ENCODE assay signal across 14 cellular contexts in genomic region chr1:7899741-7900140, GRCh38. TPM values are rescaled to one million over a fixed set of nuclear protein-coding genes. Genes with fewer than 3 reads are reported as not detected.
DNase-seq lines count a peak whose midpoint lies in the region; ATAC-seq and TF ChIP-seq lines count a peak whose summit lies in the region.
"Had no signal": no experiment of that assay in that cellular context is flagged by ENCODE, and none has a peak within 500 bp of the region (broad histone marks: within the 10 kb centered on the region; RNA-seq: fewer than 3 reads in every experiment).

No MANE protein-coding gene starts in this region.

- no peak overlapping the region for H3K4me3 Mint-ChIP-seq in T-helper 2 cell treated with Interferon-gamma antibody and Interleukin-4, amounts not matched to agents 5 μg/mL and 100 μg/mL, for 36 hours
- H3K4me3 Mint-ChIP-seq: neural crest cell had no signal

- in situ Hi-C loops in IMR-90 (cut with MboI; ENCODE audit: low sequenced_read_pairs): loop anchor here (5.0 kb wide), 1 partner anchor 227 kb away; no protein-coding TSS in a partner anchor

- no peak for ATAC-seq in IMR-90 (ENCODE audit: low read depth)

- 0 out of 2 replicates have a peak overlapping the region, but pooled peaks have one; percentile 13 for H3K4me3 ChIP-seq in BLaER1
- H3K4me3 ChIP-seq in IMR-90 (ENCODE audit: insufficient read depth, low read depth, low read length): no peak overlapping the region
- H3K4me3 ChIP-seq in fibroblast of mammary gland (ENCODE audit: control insufficient read depth, low read depth, low read length): no peak overlapping the region
- H3K4me3 ChIP-seq in suprapubic skin: no peak overlapping the region
- H3K4me3 ChIP-seq: colonic mucosa had no signal

- H4K5ac ChIP-seq in IMR-90 (ENCODE audit: low read depth, low read length): no peak overlapping the region

- no peaks in the 10 kb centered on the region for H3K36me3 Mint-ChIP-seq in T-helper 2 cell treated with Interferon-gamma antibody and Interleukin-4, amounts not matched to agents 5 μg/mL and 100 μg/mL, for 36 hours (ENCODE audit: low read depth)

- CTCF ChIA-PET in IMR-90 (lab: Yijun Ruan, JAX): no interaction called here
- CTCF ChIA-PET in GM10248 (lab: Yijun Ruan, JAX): interaction anchor here (1.2 to 4.2 kb wide), 5 partner anchors 14 to 232 kb away, joined by 3 to 50 read pairs (median 4); no protein-coding TSS in a partner anchor

- no peak overlapping the region for H2AK9ac ChIP-seq in IMR-90 (replicated peaks; ENCODE audit: low read depth, low read length, poor library complexity)

- no peak for TF ChIP-seq CTCF in IMR-90 (conservative IDR thresholded peaks at IDR 0.05; ENCODE audit: low read depth, low read length)
- no peak for TF ChIP-seq CTCF in fibroblast of mammary gland (conservative IDR thresholded peaks at IDR 0.05; ENCODE audit: control insufficient read depth, insufficient read depth, low read depth, low read length)
- no peak for TF ChIP-seq CTCF in GM10248 (IDR thresholded peaks at IDR 0.05; ENCODE audit: control extremely low read depth, extremely low read depth, low read depth, missing control alignments)
- TF ChIP-seq CTCF in suprapubic skin (IDR thresholded peaks at IDR 0.05): no peak

- H3K27me3 Mint-ChIP-seq in T-helper 2 cell treated with Interferon-gamma antibody and Interleukin-4, amounts not matched to agents 5 μg/mL and 100 μg/mL, for 36 hours (ENCODE audit: low read depth): no peaks in the 10 kb centered on the region

- H3K4me2 ChIP-seq in BLaER1: peak overlapping the region; percentile 50
- no peak overlapping the region for H3K4me2 ChIP-seq in IMR-90 (ENCODE audit: low read depth, low read length)

- peaks cover 12% of the 10 kb centered on the region for H3K4me1 Mint-ChIP-seq in T-helper 2 cell treated with Interferon-gamma antibody and Interleukin-4, amounts not matched to agents 5 μg/mL and 100 μg/mL, for 36 hours (ENCODE audit: low read depth)
- H3K4me1 Mint-ChIP-seq: neural crest cell had no signal

- no peak overlapping the region for H4K8ac ChIP-seq in IMR-90 (ENCODE audit: low read depth in 2 of 2, low read length in 2 of 2)

- no peak overlapping the region for H3K56ac ChIP-seq in IMR-90 (ENCODE audit: extremely low read depth, insufficient read depth, low read length)

- no peak overlapping the region for H2BK20ac ChIP-seq in IMR-90 (ENCODE audit: low read depth, low read length)

- intact Hi-C loops in IMR-90 (cut with micrococcal nuclease): loop anchor here (5.0 kb wide), 1 partner anchor 117 kb away; the partner anchor contains the start of gene PER3

- TF ChIP-seq POLR2A in IMR-90 (IDR thresholded peaks at IDR 0.05; ENCODE audit: low read depth, low read length) (no peak), suprapubic skin (IDR thresholded peaks at IDR 0.05) (no peak)

- dilution Hi-C loops in IMR-90 (cut with HindIII; ENCODE audit: low sequenced_read_pairs, unreplicated experiment): no loop called here

- no TSS peak for BruUV-seq in IMR-90 (replicated peaks; lab: Mats Ljungman, UMichigan)

- POLR2A ChIA-PET in IMR-90 (lab: Charles Lee; ENCODE audit: unreplicated experiment) (no interaction called here), GM10248 (lab: Yijun Ruan, JAX) (no interaction called here)

- H2BK5ac ChIP-seq in IMR-90 (ENCODE audit: low read depth, low read length, poor library complexity, severe bottlenecking): no peak overlapping the region

- no peak overlapping the region; the same call in 1 of the 2 replicates for H3K9ac ChIP-seq in BLaER1
- no peak overlapping the region for H3K9ac ChIP-seq in IMR-90 (ENCODE audit: low read depth, low read length)

- H2BK15ac ChIP-seq in IMR-90 (ENCODE audit: low read depth, low read length): no peak overlapping the region

- no peaks in the 10 kb centered on the region for H3K36me3 ChIP-seq in BLaER1
- H3K36me3 ChIP-seq in IMR-90 (ENCODE audit: control insufficient read depth, insufficient read depth, low read length): no peaks in the 10 kb centered on the region
- no peaks in the 10 kb centered on the region for H3K36me3 ChIP-seq in suprapubic skin
- H3K36me3 ChIP-seq: colonic mucosa, WERI-Rb-1 had no signal

- H3K9me3 Mint-ChIP-seq in T-helper 2 cell treated with Interferon-gamma antibody and Interleukin-4, amounts not matched to agents 5 μg/mL and 100 μg/mL, for 36 hours: no peaks in the 10 kb centered on the region
- H3K9me3 Mint-ChIP-seq: neural crest cell had no signal

- no peak for TF ChIP-seq EP300 in suprapubic skin (IDR thresholded peaks at IDR 0.05)

- H2AK5ac ChIP-seq in IMR-90 (ENCODE audit: low read depth, low read length): no peak overlapping the region

- TF ChIP-seq RAD21 in IMR-90 (IDR thresholded peaks at IDR 0.05; ENCODE audit: low read length): no peak

- H3K9me3 ChIP-seq in BLaER1 (peaks cover 12% of the 10 kb centered on the region), IMR-90 (ENCODE audit: control insufficient read depth, insufficient read depth, low read length) (no peaks in the 10 kb centered on the region), suprapubic skin (no peaks in the 10 kb centered on the region)
- H3K9me3 ChIP-seq: colonic mucosa had no signal

- H3K4me1 ChIP-seq in BLaER1 (peaks cover 29% of the 10 kb centered on the region), IMR-90 (ENCODE audit: control insufficient read depth, insufficient read depth, low read length) (no peaks in the 10 kb centered on the region; the same call in 1 of the 2 replicates), suprapubic skin (peaks cover 3% of the 10 kb centered on the region)
- H3K4me1 ChIP-seq: colonic mucosa had no signal

- no peak overlapping the region for H4K91ac ChIP-seq in IMR-90 (ENCODE audit: insufficient read depth, low read depth, low read length)

- WGBS in IMR-90 (ENCODE audit: extremely low coverage in 2 of 2, insufficient read length in 1 of 2), 2 experiments: no CpG with 5 or more reads among the region's 4 CpGs
- 69% methylated on average over 4 of the region's 4 CpGs for WGBS in suprapubic skin

- no peaks in the 10 kb centered on the region for H3K79me1 ChIP-seq in IMR-90 (ENCODE audit: low read depth in 1 of 2, low read length in 2 of 2)

- H3K27ac Mint-ChIP-seq in T-helper 2 cell treated with Interferon-gamma antibody and Interleukin-4, amounts not matched to agents 5 μg/mL and 100 μg/mL, for 36 hours: peak overlapping the region; percentile 16

- H3K27me3 ChIP-seq in BLaER1: no peaks in the 10 kb centered on the region
- H3K27me3 ChIP-seq in IMR-90 (ENCODE audit: control insufficient read depth, insufficient read depth, low read length): no peaks in the 10 kb centered on the region
- H3K27me3 ChIP-seq in suprapubic skin: no peaks in the 10 kb centered on the region
- H3K27me3 ChIP-seq: colonic mucosa had no signal

- H4K20me1 ChIP-seq in BLaER1 (no peaks in the 10 kb centered on the region), IMR-90 (ENCODE audit: insufficient read depth, low read length) (no peaks in the 10 kb centered on the region)

- H3K4ac ChIP-seq in IMR-90 (ENCODE audit: low read depth, low read length): no peak overlapping the region

- DNase-seq in IMR-90 (peak; percentile 66), fibroblast of mammary gland (ENCODE audit: low read depth) (peak; percentile 57), DMS 273 treated with DMSO at 0.1 percent for 48 hours (lab: John Stamatoyannopoulos, UW) (no peak), GM10248 (ENCODE audit: extremely low spot score) (no peak), suprapubic skin (ENCODE audit: low spot score in 2 of 2) (no peak), DMS 273 (lab: John Stamatoyannopoulos, UW; ENCODE audit: unreplicated experiment) (no peak)
- DNase-seq in T-helper 2 cell treated with Interferon-gamma antibody and Interleukin-4, amounts not matched to agents 5 μg/mL and 100 μg/mL, for 36 hours (ENCODE audit: low spot score): no peak
- DNase-seq: colonic mucosa, foreskin melanocyte, NCI-H345, WERI-Rb-1 had no signal

- H2AFZ ChIP-seq in IMR-90 (replicated peaks; ENCODE audit: low read length, poor library complexity): peak overlapping the region; percentile 35

- no peak overlapping the region for H3K23ac ChIP-seq in IMR-90 (ENCODE audit: low read depth, low read length)

- H3K14ac ChIP-seq in IMR-90 (replicated peaks; ENCODE audit: low read depth, low read length): no peak overlapping the region

- no peaks in the 10 kb centered on the region for H3K9me1 ChIP-seq in IMR-90 (ENCODE audit: insufficient read depth, low read length)

- peak overlapping the region; percentile 73 for H3K27ac ChIP-seq in BLaER1
- H3K27ac ChIP-seq in IMR-90 (ENCODE audit: insufficient read depth, low read length): no peak overlapping the region
- no peak overlapping the region for H3K27ac ChIP-seq in suprapubic skin
- H3K27ac ChIP-seq: colonic mucosa, WERI-Rb-1 had no signal

- no peak overlapping the region for H3K18ac ChIP-seq in IMR-90 (ENCODE audit: low read depth, low read length)

- no peak overlapping the region for H2BK120ac ChIP-seq in IMR-90 (ENCODE audit: low read depth, low read length)

TF ChIP-seq in IMR-90, 13 proteins besides CTCF, POLR2A, EP300 and RAD21 (continues in another document):
- no peak for TF ChIP-seq SMC3 (IDR thresholded peaks at IDR 0.05; ENCODE audit: low read depth, low read length)
- TF ChIP-seq NFE2L2 (IDR thresholded peaks at IDR 0.05; ENCODE audit: low read depth, low read length): no peak
- no peak for TF ChIP-seq MXI1 (IDR thresholded peaks at IDR 0.05; ENCODE audit: borderline replicate concordance, low read depth, low read length)
- TF ChIP-seq USF2 (IDR thresholded peaks at IDR 0.05; ENCODE audit: low read depth, low read length): no peak
- no peak for TF ChIP-seq BHLHE40 (IDR thresholded peaks at IDR 0.05; ENCODE audit: low read depth, low read length)
- no peak for TF ChIP-seq CEBPB (IDR thresholded peaks at IDR 0.05; ENCODE audit: low read depth, low read length)
- TF ChIP-seq CHD1 (IDR thresholded peaks at IDR 0.05; ENCODE audit: low read depth, low read length): no peak
- TF ChIP-seq MAFK (IDR thresholded peaks at IDR 0.05; ENCODE audit: low read depth, low read length): no peak
- no peak for TF ChIP-seq MAZ (IDR thresholded peaks at IDR 0.05; ENCODE audit: borderline replicate concordance, low read depth, low read length)

RNA-seq across cellular contexts. Expression of gene TNFRSF9, which starts 40.9 kb away (rescaled TPM):
- total RNA-seq in IMR-90 (2012; rRNA removed) (0.56 and 0.72 TPM in 2 replicates), suprapubic skin (not detected)
- 0.43 and 0.56 TPM in 2 replicates for polyA plus RNA-seq in IMR-90 (2012; rRNA removed)
- polyA plus RNA-seq in IMR-90 (2012; cell fraction: cytosol; rRNA removed): 0.35 and 0.40 TPM in 2 replicates
- 0.09 and 0.31 TPM in 2 replicates for polyA plus RNA-seq in IMR-90 (2012; cell fraction: nucleus; rRNA removed; ENCODE audit: low replicate concordance)
- polyA plus RNA-seq: BJ had no signal

RNA-seq across cellular contexts. Expression of gene UTS2, which starts 46.9 kb away (rescaled TPM):
- total RNA-seq in IMR-90 (2012; rRNA removed): not detected in 2 replicates
- polyA plus RNA-seq in IMR-90 (2012; rRNA removed): not detected in 2 replicates
- polyA plus RNA-seq in IMR-90 (2012; cell fraction: cytosol; rRNA removed): not detected in 2 replicates
- polyA plus RNA-seq in IMR-90 (2012; cell fraction: nucleus; rRNA removed; ENCODE audit: low replicate concordance): not detected in 2 replicates
- not detected for total RNA-seq in suprapubic skin
- total RNA-seq: neural crest cell had no signal
- polyA plus RNA-seq: BJ had no signal

Comparison
In these comparisons a context has a peak if more than half of its experiments do, and no peak if none do; other contexts are left out.
1. DNase-seq: peak in IMR-90 (single experiment) and fibroblast of mammary gland (single experiment); none in T-helper 2 cell treated with Interferon-gamma antibody and Interleukin-4, amounts not matched to agents 5 μg/mL and 100 μg/mL, for 36 hours (single experiment), DMS 273 treated with DMSO at 0.1 percent for 48 hours (single experiment), GM10248 (single experiment), suprapubic skin (0 of 2) and DMS 273 (single experiment).